1 cellular context compared by ENCODE assay signal in the genomic region with DNA sequence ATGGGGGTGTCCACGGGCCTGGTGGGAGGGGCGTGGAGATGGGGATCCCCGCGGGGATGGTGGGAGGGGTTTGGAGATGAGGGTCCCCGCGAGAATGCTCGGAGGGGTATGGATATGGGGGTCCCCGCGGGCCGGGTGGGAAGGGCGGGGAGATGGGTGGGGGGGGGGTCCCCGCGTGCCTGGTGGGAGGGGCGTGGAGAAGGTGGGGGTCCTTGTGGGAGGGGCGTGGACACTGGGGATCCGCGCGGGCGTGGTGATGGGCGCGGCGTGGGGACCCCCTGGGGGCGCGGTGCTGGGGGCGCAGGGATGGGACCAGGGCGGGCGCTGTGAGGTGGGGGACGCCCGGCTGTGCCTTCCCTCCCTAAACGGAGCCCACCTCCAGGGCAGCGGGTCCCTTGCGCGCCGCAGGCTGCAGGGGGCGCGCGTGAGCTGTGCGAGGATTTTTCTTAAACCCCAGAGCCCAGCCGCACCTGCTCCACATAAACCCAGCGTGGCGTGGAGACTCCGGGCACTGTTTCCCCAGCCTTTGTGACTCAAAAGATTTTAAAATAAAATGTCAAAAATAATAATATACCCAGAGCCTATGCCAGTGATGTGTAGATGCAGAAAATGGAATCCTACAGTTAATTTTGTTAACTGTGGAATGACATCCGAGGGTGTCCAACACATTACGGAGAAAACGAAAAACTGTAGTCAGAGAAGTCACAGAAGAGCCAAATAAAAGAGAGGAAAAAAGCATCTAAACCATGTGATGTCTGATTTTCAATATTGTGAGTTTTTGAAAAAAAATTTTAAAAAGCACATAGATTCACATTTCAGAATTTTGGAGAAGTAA.
TF ChIP-seq lines count a peak whose summit lies in the region.

No MANE protein-coding gene starts in this region.

TF ChIP-seq in GM23338, 12 proteins besides CTCF, POLR2A, EP300 and RAD21 (continued from another document):
- TF ChIP-seq, protein P1, sequence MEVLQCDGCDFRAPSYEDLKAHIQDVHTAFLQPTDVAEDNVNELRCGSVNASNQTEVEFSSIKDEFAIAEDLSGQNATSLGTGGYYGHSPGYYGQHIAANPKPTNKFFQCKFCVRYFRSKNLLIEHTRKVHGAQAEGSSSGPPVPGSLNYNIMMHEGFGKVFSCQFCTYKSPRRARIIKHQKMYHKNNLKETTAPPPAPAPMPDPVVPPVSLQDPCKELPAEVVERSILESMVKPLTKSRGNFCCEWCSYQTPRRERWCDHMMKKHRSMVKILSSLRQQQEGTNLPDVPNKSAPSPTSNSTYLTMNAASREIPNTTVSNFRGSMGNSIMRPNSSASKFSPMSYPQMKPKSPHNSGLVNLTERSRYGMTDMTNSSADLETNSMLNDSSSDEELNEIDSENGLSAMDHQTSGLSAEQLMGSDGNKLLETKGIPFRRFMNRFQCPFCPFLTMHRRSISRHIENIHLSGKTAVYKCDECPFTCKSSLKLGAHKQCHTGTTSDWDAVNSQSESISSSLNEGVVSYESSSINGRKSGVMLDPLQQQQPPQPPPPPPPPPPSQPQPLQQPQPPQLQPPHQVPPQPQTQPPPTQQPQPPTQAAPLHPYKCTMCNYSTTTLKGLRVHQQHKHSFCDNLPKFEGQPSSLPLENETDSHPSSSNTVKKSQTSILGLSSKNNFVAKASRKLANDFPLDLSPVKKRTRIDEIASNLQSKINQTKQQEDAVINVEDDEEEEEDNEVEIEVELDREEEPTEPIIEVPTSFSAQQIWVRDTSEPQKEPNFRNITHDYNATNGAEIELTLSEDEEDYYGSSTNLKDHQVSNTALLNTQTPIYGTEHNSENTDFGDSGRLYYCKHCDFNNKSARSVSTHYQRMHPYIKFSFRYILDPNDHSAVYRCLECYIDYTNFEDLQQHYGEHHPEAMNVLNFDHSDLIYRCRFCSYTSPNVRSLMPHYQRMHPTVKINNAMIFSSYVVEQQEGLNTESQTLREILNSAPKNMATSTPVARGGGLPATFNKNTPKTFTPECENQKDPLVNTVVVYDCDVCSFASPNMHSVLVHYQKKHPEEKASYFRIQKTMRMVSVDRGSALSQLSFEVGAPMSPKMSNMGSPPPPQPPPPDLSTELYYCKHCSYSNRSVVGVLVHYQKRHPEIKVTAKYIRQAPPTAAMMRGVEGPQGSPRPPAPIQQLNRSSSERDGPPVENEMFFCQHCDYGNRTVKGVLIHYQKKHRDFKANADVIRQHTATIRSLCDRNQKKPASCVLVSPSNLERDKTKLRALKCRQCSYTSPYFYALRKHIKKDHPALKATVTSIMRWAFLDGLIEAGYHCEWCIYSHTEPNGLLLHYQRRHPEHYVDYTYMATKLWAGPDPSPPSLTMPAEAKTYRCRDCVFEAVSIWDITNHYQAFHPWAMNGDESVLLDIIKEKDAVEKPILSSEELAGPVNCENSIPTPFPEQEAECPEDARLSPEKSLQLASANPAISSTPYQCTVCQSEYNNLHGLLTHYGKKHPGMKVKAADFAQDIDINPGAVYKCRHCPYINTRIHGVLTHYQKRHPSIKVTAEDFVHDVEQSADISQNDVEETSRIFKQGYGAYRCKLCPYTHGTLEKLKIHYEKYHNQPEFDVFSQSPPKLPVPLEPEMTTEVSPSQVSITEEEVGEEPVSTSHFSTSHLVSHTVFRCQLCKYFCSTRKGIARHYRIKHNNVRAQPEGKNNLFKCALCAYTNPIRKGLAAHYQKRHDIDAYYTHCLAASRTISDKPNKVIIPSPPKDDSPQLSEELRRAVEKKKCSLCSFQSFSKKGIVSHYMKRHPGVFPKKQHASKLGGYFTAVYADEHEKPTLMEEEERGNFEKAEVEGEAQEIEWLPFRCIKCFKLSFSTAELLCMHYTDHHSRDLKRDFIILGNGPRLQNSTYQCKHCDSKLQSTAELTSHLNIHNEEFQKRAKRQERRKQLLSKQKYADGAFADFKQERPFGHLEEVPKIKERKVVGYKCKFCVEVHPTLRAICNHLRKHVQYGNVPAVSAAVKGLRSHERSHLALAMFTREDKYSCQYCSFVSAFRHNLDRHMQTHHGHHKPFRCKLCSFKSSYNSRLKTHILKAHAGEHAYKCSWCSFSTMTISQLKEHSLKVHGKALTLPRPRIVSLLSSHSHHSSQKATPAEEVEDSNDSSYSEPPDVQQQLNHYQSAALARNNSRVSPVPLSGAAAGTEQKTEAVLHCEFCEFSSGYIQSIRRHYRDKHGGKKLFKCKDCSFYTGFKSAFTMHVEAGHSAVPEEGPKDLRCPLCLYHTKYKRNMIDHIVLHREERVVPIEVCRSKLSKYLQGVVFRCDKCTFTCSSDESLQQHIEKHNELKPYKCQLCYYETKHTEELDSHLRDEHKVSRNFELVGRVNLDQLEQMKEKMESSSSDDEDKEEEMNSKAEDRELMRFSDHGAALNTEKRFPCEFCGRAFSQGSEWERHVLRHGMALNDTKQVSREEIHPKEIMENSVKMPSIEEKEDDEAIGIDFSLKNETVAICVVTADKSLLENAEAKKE (CRISPR knock-in tag; IDR thresholded peaks at IDR 0.05): no peak
- TF ChIP-seq REST (IDR thresholded peaks at IDR 0.05; ENCODE audit: unreplicated experiment): no peak
TF ChIP-seq in GM23338: peak in this region for 0.
